In genomic region chr3:105758451-105758850, GRCh38 we compare ENCODE assay signal across 22 cellular contexts.
DNase-seq lines count a peak whose midpoint lies in the region; ATAC-seq and TF ChIP-seq lines count a peak whose summit lies in the region.
"Had no signal": no experiment of that assay in that cellular context is flagged by ENCODE, and none has a peak within 500 bp of the region (broad histone marks: within the 10 kb centered on the region; RNA-seq: fewer than 3 reads in every experiment).

No MANE protein-coding gene starts in this region.

- H3K27me3 Mint-ChIP-seq in T-cell: no peaks in the 10 kb centered on the region

- H3K27ac ChIP-seq in right cardiac atrium (ENCODE audit: low read length) (no peak overlapping the region), breast epithelium (no peak overlapping the region)
- H3K27ac ChIP-seq: C4-2B had no signal

- POLR2A ChIA-PET in T-cell (lab: Charles Lee): no interaction called here

- no peak overlapping the region for H3K4me3 Mint-ChIP-seq in T-cell
- H3K4me3 Mint-ChIP-seq: activated naive CD4-positive, alpha-beta T cell treated with anti-CD3 and anti-CD28 coated beads for 36 hours had no signal

- ATAC-seq in T-cell (replicated peaks in 1 of 4) (no peak), right cardiac atrium (peak; percentile 29 to 33), GM18873 (IDR thresholded peaks at IDR 0.05; ENCODE audit: low FRiP score, unreplicated experiment) (no peak)
- peak; percentile 30 for ATAC-seq in stimulated activated naive CD8-positive, alpha-beta T cell treated with anti-CD3 and anti-CD28 coated beads, Interleukin-15, Interleukin-2, amounts not matched to agents 100 U/mL and 50 U/mL, for 24 hours

- WGBS in right cardiac atrium: 97% methylated on average over 9 of the region's 9 CpGs

- DNase-seq in activated gamma-delta T cell (lab: John Stamatoyannopoulos, UW): peak; percentile 5
- no peak for DNase-seq in activated gamma-delta T cell treated with Interleukin-2 at 50 U/mL for 16 hours
- no peak for DNase-seq in T-cell
- no peak for DNase-seq in right cardiac atrium
- DNase-seq in stimulated activated naive CD8-positive, alpha-beta T cell treated with anti-CD3 and anti-CD28 coated beads, Interleukin-15, Interleukin-2, amounts not matched to agents 100 U/mL and 50 U/mL, for 24 hours: no peak
- no peak for DNase-seq in breast epithelium (ENCODE audit: low spot score in 2 of 2)
- no peak for DNase-seq in HPDE6-E6E7 (ENCODE audit: extremely low spot score)
- DNase-seq: ACHN; activated CD4-positive, CD25-positive, alpha-beta regulatory T cell treated with anti-CD3 and anti-CD28 coated beads, Interleukin-2, amount 50 U/mL, for 72 hours; activated naive CD4-positive, alpha-beta T cell treated with anti-CD3 and anti-CD28 coated beads for 36 hours; activated T-cell treated with anti-CD3 and anti-CD28 coated beads for 4 hours; DMS153; effector memory CD4-positive, alpha-beta T cell; IMR-90; NCI-H2171 treated with DMSO at 0.1 percent for 48 hours; NCI-H69; nucleus accumbens; stimulated activated CD4-positive, alpha-beta T cell treated with anti-CD3 and anti-CD28 coated beads, Interleukin-12 subunit alpha, Interleukin-12 subunit beta, amount 100 ng/mL, for 4 hours; stimulated activated CD8-positive, alpha-beta memory T cell treated with anti-CD3 and anti-CD28 coated beads, Interleukin-4, amount 100 ng/mL, for 48 hours; SW 1271 had no signal

- H3K9me3 Mint-ChIP-seq in T-cell: peaks cover 14 to 20% (median 19%) of the 10 kb centered on the region in 3 donors

- CTCF ChIA-PET in T-cell (lab: Charles Lee): interaction anchor here in 1 of 2 donors (0.7 kb wide), 1 partner anchor 40 kb away, joined by 3 read pairs; no protein-coding TSS in a partner anchor

- intact Hi-C loops in right cardiac atrium (cut with DNase I): no loop called here
- intact Hi-C loops in breast epithelium (cut with DNase I; ENCODE audit: low total_unique reads): no loop called here

- TF ChIP-seq POLR2A in breast epithelium (IDR thresholded peaks at IDR 0.05): no peak

- peak overlapping the region; percentile 46 to 75 for H3K27ac Mint-ChIP-seq in T-cell

- H3K4me1 ChIP-seq in right cardiac atrium (ENCODE audit: control insufficient read depth, insufficient read depth, low read length) (no peaks in the 10 kb centered on the region), breast epithelium (no peaks in the 10 kb centered on the region)

- TF ChIP-seq CTCF in breast epithelium (IDR thresholded peaks at IDR 0.05): no peak

- H3K9me3 ChIP-seq in right cardiac atrium (ENCODE audit: control insufficient read depth, low read length) (no peaks in the 10 kb centered on the region), breast epithelium (peaks cover 16% of the 10 kb centered on the region in 2 donors)

- peaks cover 52 to 75% (median 56%) of the 10 kb centered on the region in 3 donors for H3K4me1 Mint-ChIP-seq in T-cell

- H3K36me3 Mint-ChIP-seq in T-cell: peaks cover 48% of the 10 kb centered on the region

- H3K27me3 ChIP-seq in right cardiac atrium (ENCODE audit: control insufficient read depth, insufficient read depth) (no peaks in the 10 kb centered on the region), breast epithelium (no peaks in the 10 kb centered on the region)

- H3K4me3 ChIP-seq in right cardiac atrium (ENCODE audit: low read length): no peak overlapping the region
- H3K4me3 ChIP-seq in breast epithelium: no peak overlapping the region

- H3K36me3 ChIP-seq in breast epithelium: no peaks in the 10 kb centered on the region

Comparison
In these comparisons a context has a peak if more than half of its experiments do, and no peak if none do; other contexts are left out.
1. ATAC-seq: peak in right cardiac atrium (2 of 2) and stimulated activated naive CD8-positive, alpha-beta T cell treated with anti-CD3 and anti-CD28 coated beads, Interleukin-15, Interleukin-2, amounts not matched to agents 100 U/mL and 50 U/mL, for 24 hours (single experiment); none in T-cell (0 of 4) and GM18873 (single experiment).